Comparison of ENCODE assay signal across 26 cellular contexts in the genomic region with DNA sequence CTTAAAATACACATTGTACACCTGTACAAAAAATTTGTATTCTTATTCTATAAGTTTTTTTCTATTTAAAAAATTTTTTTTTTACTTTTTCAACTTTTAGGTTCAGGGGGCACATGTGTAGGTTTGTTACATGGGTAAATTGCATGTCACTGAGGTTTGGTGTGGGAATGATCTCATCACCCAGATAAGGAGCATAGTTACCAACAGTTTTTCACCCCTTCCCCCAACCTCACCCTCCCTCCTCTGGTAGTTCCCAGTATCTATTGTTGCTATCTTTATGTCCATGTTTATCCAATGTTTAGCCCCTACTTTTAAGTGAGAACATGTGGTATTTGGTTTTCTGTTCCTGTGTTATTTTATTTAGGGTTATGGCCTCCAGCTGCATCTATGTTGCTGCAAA.
"Had no signal": no experiment of that assay in that cellular context is flagged by ENCODE, and none has a peak within 500 bp of the region (broad histone marks: within the 10 kb centered on the region; RNA-seq: fewer than 3 reads in every experiment).

No MANE protein-coding gene starts in this region.

- H3K4me1 ChIP-seq: esophagus squamous epithelium, gastrocnemius medialis, neural progenitor cell, parathyroid adenoma, prostate gland, right atrium auricular region, suprapubic skin, transverse colon, vagina had no signal

- H3K9ac ChIP-seq: neural progenitor cell, parathyroid adenoma had no signal

- H3K27me3 ChIP-seq: esophagus squamous epithelium, gastrocnemius medialis, neural progenitor cell, right atrium auricular region, suprapubic skin, transverse colon, vagina had no signal

- H3K9me3 ChIP-seq: esophagus squamous epithelium, gastrocnemius medialis, prostate gland, right atrium auricular region, suprapubic skin, transverse colon, vagina had no signal

- H3K36me3 ChIP-seq: gastrocnemius medialis, prostate gland, right atrium auricular region, suprapubic skin, vagina had no signal

- H3K4me3 ChIP-seq: coronary artery, esophagus squamous epithelium, gastrocnemius medialis, lung, neural progenitor cell, prostate gland, right atrium auricular region, smooth muscle cell, suprapubic skin, transverse colon, vagina had no signal

- ATAC-seq: gastrocnemius medialis; left lobe of liver; naive thymus-derived CD4-positive, alpha-beta T cell; sciatic nerve; stimulated activated naive CD8-positive, alpha-beta T cell treated with anti-CD3 and anti-CD28 coated beads, Interleukin-15, amount 100 ng/mL, for 72 hours had no signal

- DNase-seq: dermis blood vessel endothelial cell; effector memory CD4-positive, alpha-beta T cell; esophagus squamous epithelium; gastrocnemius medialis; head of caudate nucleus; kidney; midbrain; naive thymus-derived CD4-positive, alpha-beta T cell; stimulated activated CD4-positive, alpha-beta T cell treated with anti-CD3 and anti-CD28 coated beads, Interleukin-12 subunit alpha, Interleukin-12 subunit beta, amount 100 ng/mL, for 4 hours; stimulated activated CD4-positive, alpha-beta T cell treated with anti-CD3 and anti-CD28 coated beads, Interleukin-1b, Interleukin-23, amount 100 ng/mL, for 48 hours; stimulated activated CD4-positive, alpha-beta T cell treated with anti-CD3 and anti-CD28 coated beads, Interleukin-4, amount 100 ng/mL, for 1 hour; stimulated activated CD8-positive, alpha-beta memory T cell treated with anti-CD3 and anti-CD28 coated beads, Interleukin-4, amount 100 ng/mL, for 48 hours; stimulated activated naive CD4-positive, alpha-beta T cell; stimulated activated naive CD8-positive, alpha-beta T cell treated with anti-CD3 and anti-CD28 coated beads, Interleukin-15, amount 100 ng/mL, for 72 hours; transverse colon had no signal

- H3K27ac ChIP-seq: coronary artery, esophagus squamous epithelium, gastrocnemius medialis, neural progenitor cell, parathyroid adenoma, prostate gland, right atrium auricular region, suprapubic skin, transverse colon, vagina had no signal

- H3K4me2 ChIP-seq: neural progenitor cell, smooth muscle cell had no signal
